ENCODE assay signal across 2 cellular contexts in genomic region chr1:151477066-151477465, GRCh38.
TF ChIP-seq lines count a peak whose summit lies in the region.

No MANE protein-coding gene starts in this region.

TF ChIP-seq in HCT116, 20 proteins besides CTCF, POLR2A, EP300 and RAD21:
- TF ChIP-seq EGR1 (IDR thresholded peaks at IDR 0.05; ENCODE audit: low read depth): no peak
- no peak for TF ChIP-seq SIN3A (IDR thresholded peaks at IDR 0.05; ENCODE audit: low read depth)
- no peak for TF ChIP-seq REST (IDR thresholded peaks at IDR 0.05; ENCODE audit: low read depth)
- TF ChIP-seq ZBTB33 (IDR thresholded peaks at IDR 0.05; ENCODE audit: extremely low read depth, insufficient replicate concordance, low read length): no peak
- TF ChIP-seq CBX3 (IDR thresholded peaks at IDR 0.05; ENCODE audit: low read depth): no peak
- no peak for TF ChIP-seq EZH2 (IDR thresholded peaks at IDR 0.05)
- no peak for TF ChIP-seq YY1 (IDR thresholded peaks at IDR 0.05; ENCODE audit: extremely low read depth, insufficient replicate concordance, low read depth, low read length)
- no peak for TF ChIP-seq FOSL1 (IDR thresholded peaks at IDR 0.05; ENCODE audit: low read depth)
- no peak for TF ChIP-seq MAX (IDR thresholded peaks at IDR 0.05)
- TF ChIP-seq ZNF274 (IDR thresholded peaks at IDR 0.05; ENCODE audit: low read depth, low read length): no peak

TF ChIP-seq in GM12878, 131 proteins besides CTCF, POLR2A, EP300 and RAD21:
- TF ChIP-seq CEBPB (IDR thresholded peaks at IDR 0.05; ENCODE audit: borderline replicate concordance in 1 of 2, low read depth in 2 of 2, low read length in 2 of 2) (no peak), ASH2L (IDR thresholded peaks at IDR 0.05; ENCODE audit: borderline replicate concordance, low read depth) (no peak), SKIL (IDR thresholded peaks at IDR 0.05; ENCODE audit: low read depth, poor library complexity, severe bottlenecking) (no peak), CREM (IDR thresholded peaks at IDR 0.05; ENCODE audit: low read depth) (no peak), CHD1 (IDR thresholded peaks at IDR 0.05; ENCODE audit: low read depth, low read length) (no peak), ATF7 (IDR thresholded peaks at IDR 0.05; ENCODE audit: low read depth) (no peak), RFX5 (IDR thresholded peaks at IDR 0.05; ENCODE audit: low read depth, low read length) (no peak), ATF2 (IDR thresholded peaks at IDR 0.05; ENCODE audit: low read length) (no peak), ZNF622 (IDR thresholded peaks at IDR 0.05) (no peak), CREB1 (IDR thresholded peaks at IDR 0.05; ENCODE audit: low read depth) (no peak), ZBTB33 (IDR thresholded peaks at IDR 0.05) (no peak), SMC3 (IDR thresholded peaks at IDR 0.05; ENCODE audit: borderline replicate concordance, low read length) (no peak), CBFB (IDR thresholded peaks at IDR 0.05; ENCODE audit: low read depth) (no peak), POLR2AphosphoS5 (IDR thresholded peaks at IDR 0.05; ENCODE audit: low read length) (no peak)
- TF ChIP-seq, protein P1, sequence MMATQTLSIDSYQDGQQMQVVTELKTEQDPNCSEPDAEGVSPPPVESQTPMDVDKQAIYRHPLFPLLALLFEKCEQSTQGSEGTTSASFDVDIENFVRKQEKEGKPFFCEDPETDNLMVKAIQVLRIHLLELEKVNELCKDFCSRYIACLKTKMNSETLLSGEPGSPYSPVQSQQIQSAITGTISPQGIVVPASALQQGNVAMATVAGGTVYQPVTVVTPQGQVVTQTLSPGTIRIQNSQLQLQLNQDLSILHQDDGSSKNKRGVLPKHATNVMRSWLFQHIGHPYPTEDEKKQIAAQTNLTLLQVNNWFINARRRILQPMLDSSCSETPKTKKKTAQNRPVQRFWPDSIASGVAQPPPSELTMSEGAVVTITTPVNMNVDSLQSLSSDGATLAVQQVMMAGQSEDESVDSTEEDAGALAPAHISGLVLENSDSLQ (IDR thresholded peaks at IDR 0.05): no peak
